ENCODE assay signal across 1 cellular context in genomic region chr14:100827140-100827517, GRCh38.
A peak's percentile ranks its signal among the peaks of the same experiment; 100 is the strongest.
TF ChIP-seq lines count a peak whose summit lies in the region.

No MANE protein-coding gene starts in this region.

TF ChIP-seq in IMR-90, 13 proteins besides CTCF, POLR2A, EP300 and RAD21:
- TF ChIP-seq RFX5 (IDR thresholded peaks at IDR 0.05; ENCODE audit: low read depth, low read length) (no peak), SMC3 (IDR thresholded peaks at IDR 0.05; ENCODE audit: low read depth, low read length) (peak; percentile 12; the same call in 1 of the 2 replicates), RCOR1 (IDR thresholded peaks at IDR 0.05; ENCODE audit: insufficient replicate concordance, low read length) (no peak), NFE2L2 (IDR thresholded peaks at IDR 0.05; ENCODE audit: low read depth, low read length) (no peak), CHD1 (IDR thresholded peaks at IDR 0.05; ENCODE audit: low read depth, low read length) (no peak), USF2 (IDR thresholded peaks at IDR 0.05; ENCODE audit: low read depth, low read length) (no peak), MAZ (IDR thresholded peaks at IDR 0.05; ENCODE audit: borderline replicate concordance, low read depth, low read length) (peak; percentile 60; the same call in 1 of the 2 replicates)
